ENCODE assay signal across 18 cellular contexts in the genomic region with DNA sequence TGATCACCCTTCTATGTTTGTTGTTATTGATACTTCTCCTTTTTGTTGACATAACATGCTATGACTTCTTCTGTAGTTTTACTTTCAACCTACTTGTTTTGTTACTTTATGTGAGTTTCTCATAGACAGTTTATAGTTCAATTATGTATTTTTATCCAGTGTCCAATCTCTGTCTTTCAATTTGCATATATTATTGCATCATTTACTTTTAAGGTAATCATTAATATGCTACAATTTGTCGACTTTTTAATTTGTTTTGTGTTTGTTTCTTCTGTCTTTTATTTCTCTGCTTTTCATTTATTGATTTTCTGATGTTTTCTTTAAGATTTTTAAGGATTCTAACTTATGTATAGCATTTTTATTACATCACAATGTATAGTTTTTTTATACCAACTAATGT. TPM values are rescaled to one million over a fixed set of nuclear protein-coding genes. Genes with fewer than 3 reads are reported as not detected.
DNase-seq lines count a peak whose midpoint lies in the region; ATAC-seq, FAIRE-seq and TF ChIP-seq lines count a peak whose summit lies in the region.
"Had no signal": no experiment of that assay in that cellular context is flagged by ENCODE, and none has a peak within 500 bp of the region (broad histone marks: within the 10 kb centered on the region; RNA-seq: fewer than 3 reads in every experiment).

No MANE protein-coding gene starts in this region.

- intact Hi-C loops in kidney (cut with DNase I), result no loop called here
- intact Hi-C loops in lower lobe of right lung (cut with DNase I), result no loop called here

- ATAC-seq in lower lobe of right lung, result no peak
- ATAC-seq in GM19452 (IDR thresholded peaks at IDR 0.05; ENCODE audit: unreplicated experiment), result no peak
- no peak for ATAC-seq in GM21529 (IDR thresholded peaks at IDR 0.05; ENCODE audit: unreplicated experiment)
- ATAC-seq: A549 had no signal

- H3K36me3 ChIP-seq in kidney (ENCODE audit: control insufficient read depth in 1 of 2, insufficient read depth in 2 of 2, low read length in 2 of 2) (no peaks in the 10 kb centered on the region), lower lobe of right lung (no peaks in the 10 kb centered on the region)

- H3K27ac ChIP-seq in kidney (ENCODE audit: low read depth in 2 of 2, low read length in 2 of 2), result no peak overlapping the region
- H3K27ac ChIP-seq in lower lobe of right lung, result no peak overlapping the region
- H3K27ac ChIP-seq: A549, C4-2B had no signal

- H3K4me1 ChIP-seq in kidney (ENCODE audit: control insufficient read depth in 1 of 2, insufficient read depth in 1 of 2, low read depth in 1 of 2, low read length in 2 of 2) (no peaks in the 10 kb centered on the region), lower lobe of right lung (no peaks in the 10 kb centered on the region)
- H3K4me1 ChIP-seq: A549, Caco-2 had no signal

- FAIRE-seq in G401.6 (lab: Jason Lieb, UNC), result peak; percentile 41
- FAIRE-seq in TTC549 (lab: Jason Lieb, UNC), result peak; percentile 87
- FAIRE-seq in kidney (lab: Jason Lieb, UNC), result peak; percentile 39
- FAIRE-seq: A549, H1 had no signal

- H3K9me3 ChIP-seq in kidney (ENCODE audit: control insufficient read depth in 1 of 2, low read length in 2 of 2), result no peaks in the 10 kb centered on the region
- no peaks in the 10 kb centered on the region for H3K9me3 ChIP-seq in lower lobe of right lung
- H3K9me3 ChIP-seq: A549, Caco-2 had no signal

- no peak overlapping the region for H3K4me3 ChIP-seq in kidney (ENCODE audit: low read length in 2 of 2)
- H3K4me3 ChIP-seq in lower lobe of right lung, result no peak overlapping the region
- H3K4me3 ChIP-seq: A549 had no signal

- H3K9ac ChIP-seq in kidney (ENCODE audit: low read length in 2 of 2), result no peak overlapping the region

- no peaks in the 10 kb centered on the region for H3K27me3 ChIP-seq in lower lobe of right lung (ENCODE audit: low read depth)

- TF ChIP-seq CTCF in kidney (IDR thresholded peaks at IDR 0.05; ENCODE audit: borderline replicate concordance, extremely low read depth, insufficient read depth) (no peak), lower lobe of right lung (IDR thresholded peaks at IDR 0.05) (no peak)

- DNase-seq in kidney (no peak), lower lobe of right lung (no peak)
- DNase-seq: AML-193; Caco-2; CD4-positive, alpha-beta T cell; DMS153; DMS79; GF-D8; H9 had no signal

RNA-seq across cellular contexts. Expression of a gene that starts 10.3 kb away (rescaled TPM):
- not detected for total RNA-seq in kidney
- not detected for polyA plus RNA-seq in kidney (ENCODE audit: insufficient read depth, low read depth, low replicate concordance)
- not detected for total RNA-seq in lower lobe of right lung
- total RNA-seq: Caco-2; CD4-positive, alpha-beta T cell; Daoy; H1; H9 had no signal
- polyA plus RNA-seq: A549, BJ, H1 had no signal

RNA-seq across cellular contexts. Expression of a gene that starts 47.2 kb away (rescaled TPM):
- total RNA-seq in kidney, result not detected
- polyA plus RNA-seq in kidney (ENCODE audit: insufficient read depth, low read depth, low replicate concordance), result not detected
- total RNA-seq in lower lobe of right lung, result not detected
- total RNA-seq: Caco-2; CD4-positive, alpha-beta T cell; H1; H9 had no signal
- polyA plus RNA-seq: A549, BJ, H1 had no signal
